In genomic region chr4:168440442-168441264, GRCh38 we compare ENCODE assay signal across 8 cellular contexts. TPM values are rescaled to one million over a fixed set of nuclear protein-coding genes. Genes with fewer than 3 reads are reported as not detected.
DNase-seq lines count a peak whose midpoint lies in the region; ATAC-seq and TF ChIP-seq lines count a peak whose summit lies in the region.

No MANE protein-coding gene starts in this region.

- no peak overlapping the region for H3K4me3 Mint-ChIP-seq in neural progenitor cell

- no peaks in the 10 kb centered on the region for H4K20me1 ChIP-seq in neural progenitor cell (ENCODE audit: low read depth)

- H3K79me2 ChIP-seq in neural progenitor cell (ENCODE audit: low read depth): no peaks in the 10 kb centered on the region

- no peak overlapping the region for H3K4me2 ChIP-seq in neural progenitor cell

- H3K27ac ChIP-seq in foreskin keratinocyte (no peak overlapping the region), neural progenitor cell (no peak overlapping the region)

- DNase-seq in GM03348 (ENCODE audit: low spot score) (peak; percentile 49), HCEC 1CT (peak; percentile 41), MG63 (peak; percentile 12), foreskin keratinocyte (peak; percentile 30 to 63), NCI-H1092 treated with DMSO at 0.1 percent for 48 hours (lab: John Stamatoyannopoulos, UW) (no peak), neural progenitor cell (ENCODE audit: low spot score) (no peak), activated gamma-delta T cell (lab: John Stamatoyannopoulos, UW) (no peak), DMS 273 treated with DMSO at 0.1 percent for 48 hours (lab: John Stamatoyannopoulos, UW) (no peak)

- H3K36me3 ChIP-seq in MG63 (peaks cover 6% of the 10 kb centered on the region), neural progenitor cell (no peaks in the 10 kb centered on the region)

- H3K27ac Mint-ChIP-seq in neural progenitor cell: no peak overlapping the region

- peaks cover 3% of the 10 kb centered on the region for H3K9me3 Mint-ChIP-seq in neural progenitor cell

- H3K4me1 Mint-ChIP-seq in neural progenitor cell: peaks cover 5% of the 10 kb centered on the region

- H3K27me3 Mint-ChIP-seq in neural progenitor cell (ENCODE audit: insufficient read depth, low read depth): no peaks in the 10 kb centered on the region

- TF ChIP-seq CTCF in foreskin keratinocyte (conservative IDR thresholded peaks at IDR 0.05) (no peak), neural progenitor cell (IDR thresholded peaks at IDR 0.05) (no peak)

- H3K36me3 Mint-ChIP-seq in neural progenitor cell: no peaks in the 10 kb centered on the region

- H3K9me3 ChIP-seq in MG63 (peaks cover 2% of the 10 kb centered on the region), neural progenitor cell (ENCODE audit: low read depth) (no peaks in the 10 kb centered on the region)

- H3K4me1 ChIP-seq in foreskin keratinocyte (peaks cover 16% of the 10 kb centered on the region), neural progenitor cell (no peaks in the 10 kb centered on the region)

- H3K9ac ChIP-seq in neural progenitor cell: no peak overlapping the region

- H3K4me3 ChIP-seq in MG63 (no peak overlapping the region), neural progenitor cell (no peak overlapping the region)

- H3K27me3 ChIP-seq in MG63 (no peaks in the 10 kb centered on the region), foreskin keratinocyte (no peaks in the 10 kb centered on the region), neural progenitor cell (no peaks in the 10 kb centered on the region)

- H3F3A ChIP-seq in neural progenitor cell (ENCODE audit: low read depth): no peaks in the 10 kb centered on the region

- peak; percentile 81 for ATAC-seq in foreskin keratinocyte

- no peak overlapping the region for H2AFZ ChIP-seq in neural progenitor cell (replicated peaks)

RNA-seq across cellular contexts. Expression of gene DDX60L, which starts 39.6 kb away (rescaled TPM):
- 7.6 and 8.1 TPM in 2 replicates for total RNA-seq in MG63 (2014; rRNA removed; shearing (Covaris generic); ENCODE audit: low replicate concordance)
- 24.3 and 34.4 TPM in 2 replicates for total RNA-seq in foreskin keratinocyte
- polyA plus RNA-seq in foreskin keratinocyte: 10.8 and 12.3 TPM in 2 replicates
- 0.77 and 1.3 TPM in 2 replicates for total RNA-seq in neural progenitor cell (ENCODE audit: low replicate concordance)

RNA-seq across cellular contexts. Expression of gene PALLD, which starts 56.2 kb away (rescaled TPM):
- total RNA-seq in MG63 (2014; rRNA removed; shearing (Covaris generic); ENCODE audit: low replicate concordance): 40.2 and 46.8 TPM in 2 replicates
- total RNA-seq in foreskin keratinocyte: 166 and 202 TPM in 2 replicates
- 58.4 and 88.0 TPM in 2 replicates for polyA plus RNA-seq in foreskin keratinocyte
- total RNA-seq in neural progenitor cell (ENCODE audit: low replicate concordance): 64.8 and 85.7 TPM in 2 replicates

Comparison
In these comparisons a context has a peak if more than half of its experiments do, and no peak if none do; other contexts are left out.
1. DNase-seq: peak in GM03348 (single experiment), HCEC 1CT (single experiment), MG63 (single experiment) and foreskin keratinocyte (2 of 2); none in NCI-H1092 treated with DMSO at 0.1 percent for 48 hours (single experiment), neural progenitor cell (single experiment), activated gamma-delta T cell (single experiment) and DMS 273 treated with DMSO at 0.1 percent for 48 hours (single experiment).